ENCODE assay signal across 28 cellular contexts in the genomic region with DNA sequence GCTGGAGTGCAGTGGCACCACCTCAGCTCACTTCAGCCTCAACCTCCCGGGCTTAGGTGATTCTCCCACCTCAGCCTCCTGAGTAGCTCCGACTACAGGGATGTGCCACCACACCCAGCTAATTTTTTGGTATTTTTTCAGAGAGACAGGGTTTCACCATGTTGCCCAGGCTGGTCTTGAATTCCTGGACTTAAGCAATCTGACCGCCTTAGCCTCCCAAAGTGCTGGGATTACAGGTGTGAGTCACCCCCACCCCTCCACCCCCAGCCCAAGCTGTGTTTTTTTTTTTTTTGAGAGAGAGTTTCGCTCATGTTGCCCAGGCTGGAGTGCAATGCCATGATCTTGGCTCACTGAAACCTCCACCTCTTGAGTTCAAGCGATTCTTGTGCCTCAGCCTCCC.
"Had no signal": no experiment of that assay in that cellular context is flagged by ENCODE, and none has a peak within 500 bp of the region (broad histone marks: within the 10 kb centered on the region; RNA-seq: fewer than 3 reads in every experiment).

No MANE protein-coding gene starts in this region.

- H3K27me3 ChIP-seq: adrenal gland, body of pancreas, dorsolateral prefrontal cortex, esophagus muscularis mucosa, foreskin keratinocyte, gastrocnemius medialis had no signal

- DNase-seq: activated CD4-positive, alpha-beta memory T cell treated with anti-CD3 and anti-CD28 coated beads for 36 hours; activated CD4-positive, alpha-beta T cell treated with anti-CD3 and anti-CD28 coated beads for 36 hours; activated CD4-positive, alpha-beta T cell treated with anti-CD3 and anti-CD28 coated beads, Interleukin-2, amount 10 ng/mL, durations not matched to agents 24 days and 14 days; activated CD4-positive, CD25-positive, alpha-beta regulatory T cell; activated CD4-positive, CD25-positive, alpha-beta regulatory T cell treated with anti-CD3 and anti-CD28 coated beads, Interleukin-2, amount 50 U/mL, for 72 hours; activated CD8-positive, alpha-beta memory T cell treated with anti-CD3 and anti-CD28 coated beads, Interleukin-2, amount 10 ng/mL, durations not matched to agents 7 days and 5 days; activated CD8-positive, alpha-beta memory T cell treated with anti-CD3 and anti-CD28 coated beads, Interleukin-2, amount 50 U/mL, for 4 hours; activated CD8-positive, alpha-beta T cell treated with anti-CD3 and anti-CD28 coated beads, Interleukin-2, amount 10 ng/mL, durations not matched to agents 7 days and 5 days; activated effector memory CD4-positive, alpha-beta T cell treated with anti-CD3 and anti-CD28 coated beads, Interleukin-2, amount 50 U/mL, for 16 hours; activated naive CD4-positive, alpha-beta T cell treated with anti-CD3 and anti-CD28 coated beads for 36 hours; activated naive CD8-positive, alpha-beta T cell treated with anti-CD3 and anti-CD28 coated beads for 36 hours; activated naive CD8-positive, alpha-beta T cell treated with anti-CD3 and anti-CD28 coated beads, Interleukin-2, amount 50 U/mL, for 24 hours; activated T-cell treated with anti-CD3 and anti-CD28 coated beads, Interleukin-2, amount 50 U/mL, for 1 hour; activated T-cell treated with anti-CD3 and anti-CD28 coated beads, Interleukin-2, amount 50 U/mL, for 48 hours; adrenal gland; amygdala; aorta; body of pancreas; dorsolateral prefrontal cortex; effector memory CD4-positive, alpha-beta T cell; endodermal cell; erythroblast; gastrocnemius medialis; glutamatergic neuron; T-helper 2 cell had no signal

- ATAC-seq: activated CD4-positive, alpha-beta T cell treated with anti-CD3 and anti-CD28 coated beads for 36 hours; activated CD8-positive, alpha-beta memory T cell treated with anti-CD3 and anti-CD28 coated beads, Interleukin-2, amount 10 ng/mL, durations not matched to agents 7 days and 5 days; activated CD8-positive, alpha-beta T cell treated with anti-CD3 and anti-CD28 coated beads, Interleukin-2, amount 10 ng/mL, durations not matched to agents 7 days and 5 days; activated naive CD8-positive, alpha-beta T cell treated with anti-CD3 and anti-CD28 coated beads, Interleukin-2, amount 50 U/mL, for 24 hours; body of pancreas; foreskin keratinocyte; gastrocnemius medialis had no signal

- H3K9me3 ChIP-seq: adrenal gland, body of pancreas, esophagus muscularis mucosa, gastrocnemius medialis had no signal

- H3K4me1 ChIP-seq: adrenal gland, body of pancreas, foreskin keratinocyte had no signal

- H3K36me3 ChIP-seq: adrenal gland, esophagus muscularis mucosa, gastrocnemius medialis had no signal

- H3K27ac ChIP-seq: adrenal gland, body of pancreas, coronary artery, dorsolateral prefrontal cortex, esophagus muscularis mucosa, foreskin keratinocyte, gastrocnemius medialis had no signal

- H3K4me3 ChIP-seq: adrenal gland, body of pancreas, coronary artery, dorsolateral prefrontal cortex, esophagus muscularis mucosa, gastrocnemius medialis had no signal
